Comparison of ENCODE assay signal across 10 cellular contexts in genomic region chr17:37826497-37827115, GRCh38.
DNase-seq lines count a peak whose midpoint lies in the region; ATAC-seq and TF ChIP-seq lines count a peak whose summit lies in the region.
"Had no signal": no experiment of that assay in that cellular context is flagged by ENCODE, and none has a peak within 500 bp of the region (broad histone marks: within the 10 kb centered on the region; RNA-seq: fewer than 3 reads in every experiment).

No MANE protein-coding gene starts in this region.

- ATAC-seq in HG03280 (IDR thresholded peaks at IDR 0.05; ENCODE audit: unreplicated experiment) (no peak), HG03460 (IDR thresholded peaks at IDR 0.05; ENCODE audit: unreplicated experiment) (no peak), GM21825 (IDR thresholded peaks at IDR 0.05; ENCODE audit: unreplicated experiment) (no peak)
- ATAC-seq: activated naive CD4-positive, alpha-beta T cell treated with anti-CD3 and anti-CD28 coated beads, Interleukin-2, amount 50 U/mL, for 72 hours; naive thymus-derived CD8-positive, alpha-beta T cell had no signal

- H3K27me3 ChIP-seq in BLaER1 = no peaks in the 10 kb centered on the region
- H3K27me3 ChIP-seq in SU-DHL-6 (ENCODE audit: low read length) = no peaks in the 10 kb centered on the region

- H2AFZ ChIP-seq in SU-DHL-6 (ENCODE audit: low read depth, low read length, severe bottlenecking) = no peak overlapping the region

- H3K27ac ChIP-seq in BLaER1 = peak overlapping the region; percentile 85
- H3K27ac ChIP-seq in SU-DHL-6 (ENCODE audit: low read depth, low read length) = peak overlapping the region; percentile 77

- H3K9me2 ChIP-seq in SU-DHL-6 (replicated peaks; ENCODE audit: insufficient read depth, low read length) = no peaks in the 10 kb centered on the region

- H3K4me3 ChIP-seq in BLaER1 (no peak overlapping the region), SU-DHL-6 (ENCODE audit: insufficient read depth, low read length, poor library complexity, severe bottlenecking) (no peak overlapping the region)

- peak; percentile 83 for DNase-seq in Kasumi-1 (lab: John Stamatoyannopoulos, UW)
- peak; percentile 42 for DNase-seq in medulla oblongata (ENCODE audit: extremely low spot score)
- DNase-seq in NCI-H748 (lab: John Stamatoyannopoulos, UW; ENCODE audit: unreplicated experiment) = no peak
- DNase-seq: naive thymus-derived CD8-positive, alpha-beta T cell had no signal

- H3K9ac ChIP-seq in BLaER1 = peak overlapping the region; percentile 51; the same call in 1 of the 2 replicates
- H3K9ac ChIP-seq in SU-DHL-6 (ENCODE audit: low read length) = no peak overlapping the region

- H3K9me3 ChIP-seq in BLaER1 (no peaks in the 10 kb centered on the region), SU-DHL-6 (ENCODE audit: insufficient read depth, low read length) (no peaks in the 10 kb centered on the region)

- H3K4me2 ChIP-seq in BLaER1 = peak overlapping the region; percentile 92
- H3K4me2 ChIP-seq in SU-DHL-6 (ENCODE audit: low read depth, low read length, poor library complexity, severe bottlenecking) = peak overlapping the region; percentile 21

- no peaks in the 10 kb centered on the region for H4K20me1 ChIP-seq in BLaER1
- no peaks in the 10 kb centered on the region for H4K20me1 ChIP-seq in SU-DHL-6 (ENCODE audit: low read depth, low read length)

- H3K36me3 ChIP-seq in BLaER1 (no peaks in the 10 kb centered on the region), SU-DHL-6 (ENCODE audit: low read length) (no peaks in the 10 kb centered on the region)

- no peaks in the 10 kb centered on the region for H3K79me2 ChIP-seq in SU-DHL-6 (ENCODE audit: insufficient read depth, low read length)

- H3K4me1 ChIP-seq in BLaER1 = peaks cover 90% of the 10 kb centered on the region

- H3F3A ChIP-seq in SU-DHL-6 (ENCODE audit: insufficient read depth) = peaks cover 20% of the 10 kb centered on the region; the same call in 1 of the 2 replicates

- TF ChIP-seq CTCF in SU-DHL-6 (IDR thresholded peaks at IDR 0.05; ENCODE audit: insufficient read depth, low read length, poor library complexity, severe bottlenecking) = no peak
